ENCODE assay signal across 1 cellular context in genomic region chr2:236179653-236180500, GRCh38.
A peak's percentile ranks its signal among the peaks of the same experiment; 100 is the strongest.
TF ChIP-seq lines count a peak whose summit lies in the region.

No MANE protein-coding gene starts in this region.

TF ChIP-seq in SK-N-SH treated with all-trans-retinoic acid at 6 μM for 48 hours, 23 proteins besides CTCF, POLR2A, EP300 and RAD21 (continued from another document):
- TF ChIP-seq, protein P1, sequence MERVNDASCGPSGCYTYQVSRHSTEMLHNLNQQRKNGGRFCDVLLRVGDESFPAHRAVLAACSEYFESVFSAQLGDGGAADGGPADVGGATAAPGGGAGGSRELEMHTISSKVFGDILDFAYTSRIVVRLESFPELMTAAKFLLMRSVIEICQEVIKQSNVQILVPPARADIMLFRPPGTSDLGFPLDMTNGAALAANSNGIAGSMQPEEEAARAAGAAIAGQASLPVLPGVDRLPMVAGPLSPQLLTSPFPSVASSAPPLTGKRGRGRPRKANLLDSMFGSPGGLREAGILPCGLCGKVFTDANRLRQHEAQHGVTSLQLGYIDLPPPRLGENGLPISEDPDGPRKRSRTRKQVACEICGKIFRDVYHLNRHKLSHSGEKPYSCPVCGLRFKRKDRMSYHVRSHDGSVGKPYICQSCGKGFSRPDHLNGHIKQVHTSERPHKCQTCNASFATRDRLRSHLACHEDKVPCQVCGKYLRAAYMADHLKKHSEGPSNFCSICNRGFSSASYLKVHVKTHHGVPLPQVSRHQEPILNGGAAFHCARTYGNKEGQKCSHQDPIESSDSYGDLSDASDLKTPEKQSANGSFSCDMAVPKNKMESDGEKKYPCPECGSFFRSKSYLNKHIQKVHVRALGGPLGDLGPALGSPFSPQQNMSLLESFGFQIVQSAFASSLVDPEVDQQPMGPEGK (CRISPR knock-in tag; IDR thresholded peaks at IDR 0.05; ENCODE audit: borderline replicate concordance) = peak; percentile 70; the same call in 1 of the 2 replicates
- TF ChIP-seq OSR1 (CRISPR knock-in tag; IDR thresholded peaks at IDR 0.05) = no peak
TF ChIP-seq in SK-N-SH treated with all-trans-retinoic acid at 6 μM for 48 hours: peak in this region for 7.
